ENCODE assay signal across 1 cellular context in the genomic region with DNA sequence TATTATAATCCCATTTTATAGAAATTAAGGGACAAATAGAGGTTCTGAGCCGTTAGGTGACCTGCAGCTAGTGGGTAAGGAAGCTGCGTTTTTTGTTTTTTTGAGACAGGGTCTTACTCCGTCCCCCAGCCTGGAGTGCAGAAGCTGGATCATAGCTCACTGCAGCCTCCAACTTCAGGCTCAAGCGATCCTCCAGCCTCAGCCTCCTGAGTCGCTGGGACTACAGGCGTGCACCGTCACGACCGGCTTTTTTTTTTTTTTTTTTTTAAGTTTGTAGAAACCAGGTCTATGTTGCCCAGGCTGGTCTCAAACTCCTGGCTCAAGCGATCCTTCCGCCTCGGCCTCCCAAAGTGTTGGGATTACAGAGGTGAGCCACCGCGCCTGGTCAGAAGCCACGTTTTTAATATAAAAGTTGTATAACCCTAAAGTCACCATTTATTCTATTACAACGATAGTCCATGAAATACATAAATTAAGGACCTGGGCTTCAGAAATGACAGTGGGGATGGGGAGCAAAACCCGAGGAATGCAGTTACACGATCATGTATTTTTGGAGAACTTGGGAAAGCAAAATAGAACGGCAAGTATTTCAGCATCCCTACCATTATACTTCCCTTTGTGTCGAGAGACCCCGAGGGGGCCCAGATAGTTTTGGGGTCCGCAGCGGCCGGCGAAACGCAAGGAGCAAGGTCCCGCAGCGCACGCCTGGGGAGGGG.
TF ChIP-seq lines count a peak whose summit lies in the region.

No MANE protein-coding gene starts in this region.

TF ChIP-seq in H1, 55 proteins besides CTCF, POLR2A, EP300 and RAD21:
- no peak for TF ChIP-seq SAP30 (IDR thresholded peaks at IDR 0.05; ENCODE audit: insufficient read depth, insufficient replicate concordance, low read length)
- TF ChIP-seq TAF7 (optimal IDR thresholded peaks at IDR 0.05; ENCODE audit: borderline replicate concordance, low read depth, low read length), result peak; percentile 1
- TF ChIP-seq CHD2 (IDR thresholded peaks at IDR 0.05; ENCODE audit: low read length), result no peak
